In genomic region chrX:134733595-134733994, GRCh38 we compare ENCODE assay signal across 18 cellular contexts.
DNase-seq lines count a peak whose midpoint lies in the region; ATAC-seq, FAIRE-seq and TF ChIP-seq lines count a peak whose summit lies in the region.
"Had no signal": no experiment of that assay in that cellular context is flagged by ENCODE, and none has a peak within 500 bp of the region (broad histone marks: within the 10 kb centered on the region; RNA-seq: fewer than 3 reads in every experiment).

No MANE protein-coding gene starts in this region.

- ATAC-seq in activated naive CD4-positive, alpha-beta T cell treated with anti-CD3 and anti-CD28 coated beads, Interleukin-2, amount 50 U/mL, for 72 hours: no peak

- peak in 1 of 2 donors; percentile 52 for DNase-seq in cardiac muscle cell (ENCODE audit: low read depth in 1 of 2, low spot score in 1 of 2)
- DNase-seq in left ventricle myocardium inferior: no peak
- DNase-seq in astrocyte (ENCODE audit: low read depth): no peak
- no peak for DNase-seq in testis
- DNase-seq in activated naive CD4-positive, alpha-beta T cell treated with anti-CD3 and anti-CD28 coated beads, Interleukin-2, amount 50 U/mL, for 72 hours (ENCODE audit: low spot score in 2 of 2): no peak
- no peak for DNase-seq in cerebellum (ENCODE audit: low spot score)
- DNase-seq in NCI-H187 treated with DMSO at 0.1 percent for 48 hours (lab: John Stamatoyannopoulos, UW): no peak
- DNase-seq: Kasumi-1, MM.1S, NCI-H1105 treated with DMSO at 0.1 percent for 48 hours, NCI-H1694 treated with DMSO at 0.1 percent for 48 hours, NCI-H446, NCI-H774 had no signal

- H3K36me3 Mint-ChIP-seq in astrocyte (ENCODE audit: low read depth, unreplicated experiment) (no peaks in the 10 kb centered on the region), nephron (ENCODE audit: low read depth) (no peaks in the 10 kb centered on the region)
- H3K36me3 Mint-ChIP-seq in activated naive CD4-positive, alpha-beta T cell treated with anti-CD3 and anti-CD28 coated beads, Interleukin-2, amount 50 U/mL, for 72 hours: no peaks in the 10 kb centered on the region
- H3K36me3 Mint-ChIP-seq: CD14-positive monocyte, IgD-negative memory B cell had no signal

- peak; percentile 55 for FAIRE-seq in astrocyte (lab: Jason Lieb, UNC)

- H3K4me1 Mint-ChIP-seq in astrocyte (ENCODE audit: low read depth, unreplicated experiment) (peaks cover 24% of the 10 kb centered on the region), nephron (peaks cover 81% of the 10 kb centered on the region)
- H3K4me1 Mint-ChIP-seq: CD14-positive monocyte, IgD-negative memory B cell had no signal

- no peaks in the 10 kb centered on the region for H3K9me3 Mint-ChIP-seq in astrocyte (ENCODE audit: unreplicated experiment)
- peaks cover 18% of the 10 kb centered on the region for H3K9me3 Mint-ChIP-seq in nephron
- H3K9me3 Mint-ChIP-seq in activated naive CD4-positive, alpha-beta T cell treated with anti-CD3 and anti-CD28 coated beads, Interleukin-2, amount 50 U/mL, for 72 hours: no peaks in the 10 kb centered on the region
- H3K9me3 Mint-ChIP-seq: IgD-negative memory B cell had no signal

- no peak overlapping the region for H2AFZ ChIP-seq in astrocyte (ENCODE audit: low read depth, low read length)

- no peak overlapping the region for H3K4me3 Mint-ChIP-seq in astrocyte (ENCODE audit: unreplicated experiment)
- H3K4me3 Mint-ChIP-seq in nephron: peak overlapping the region in 2 of 3 experiments; percentile 3 to 42
- H3K4me3 Mint-ChIP-seq: CD14-positive monocyte, IgD-negative memory B cell had no signal

- no peaks in the 10 kb centered on the region for H3K36me3 ChIP-seq in cardiac muscle cell
- no peaks in the 10 kb centered on the region for H3K36me3 ChIP-seq in left ventricle myocardium inferior
- no peaks in the 10 kb centered on the region for H3K36me3 ChIP-seq in astrocyte (ENCODE audit: insufficient read depth, low read length)
- no peaks in the 10 kb centered on the region for H3K36me3 ChIP-seq in testis (ENCODE audit: low read depth, missing control alignments)
- H3K36me3 ChIP-seq: HAP-1 had no signal

- H3K79me2 ChIP-seq in astrocyte (ENCODE audit: insufficient read depth, low read length): no peaks in the 10 kb centered on the region

- H3K27ac ChIP-seq in cardiac muscle cell (peak overlapping the region; percentile 74), left ventricle myocardium inferior (replicated peaks) (no peak overlapping the region), astrocyte (ENCODE audit: low read depth, low read length) (no peak overlapping the region), testis (peak overlapping the region; percentile 50 to 55)
- H3K27ac ChIP-seq: SK-N-MC had no signal

- H3K27me3 ChIP-seq in cardiac muscle cell (no peaks in the 10 kb centered on the region), left ventricle myocardium inferior (ENCODE audit: low read depth) (no peaks in the 10 kb centered on the region), astrocyte (ENCODE audit: insufficient read depth, low read length) (no peaks in the 10 kb centered on the region), testis (no peaks in the 10 kb centered on the region)

- no peak for TF ChIP-seq CTCF in cardiac muscle cell (IDR thresholded peaks at IDR 0.05; ENCODE audit: low read depth, low read length)
- TF ChIP-seq CTCF in left ventricle myocardium inferior (IDR thresholded peaks at IDR 0.05; ENCODE audit: borderline replicate concordance): no peak
- TF ChIP-seq CTCF in astrocyte (IDR thresholded peaks at IDR 0.05; ENCODE audit: insufficient read depth, low read depth, low read length): no peak
- TF ChIP-seq CTCF in nephron (IDR thresholded peaks at IDR 0.05; ENCODE audit: unreplicated experiment in 3 of 3): no peak
- no peak for TF ChIP-seq CTCF in testis (IDR thresholded peaks at IDR 0.05)

- no peaks in the 10 kb centered on the region for H4K20me1 ChIP-seq in astrocyte (ENCODE audit: insufficient read depth, low read length)

- 38% methylated on average over 2 of the region's 2 CpGs for WGBS in testis, 2 donors

- H3K9me3 ChIP-seq in cardiac muscle cell (ENCODE audit: low read depth): no peaks in the 10 kb centered on the region
- no peaks in the 10 kb centered on the region for H3K9me3 ChIP-seq in left ventricle myocardium inferior (replicated peaks)
- no peaks in the 10 kb centered on the region for H3K9me3 ChIP-seq in astrocyte (ENCODE audit: insufficient read depth, low read depth, low read length)
- no peaks in the 10 kb centered on the region for H3K9me3 ChIP-seq in testis
- H3K9me3 ChIP-seq: HAP-1 had no signal

- TF ChIP-seq POLR2A in testis (IDR thresholded peaks at IDR 0.05): no peak

- intact Hi-C loops in left ventricle myocardium inferior (cut with micrococcal nuclease): no loop called here
- intact Hi-C loops in testis (cut with DNase I; ENCODE audit: low total_unique reads): no loop called here

- H3K9ac ChIP-seq in astrocyte (ENCODE audit: low read length): no peak overlapping the region

- H3K27ac Mint-ChIP-seq in astrocyte (ENCODE audit: unreplicated experiment): peak overlapping the region; percentile 47
- H3K27ac Mint-ChIP-seq in nephron: peak overlapping the region; percentile 98
- no peak overlapping the region for H3K27ac Mint-ChIP-seq in activated naive CD4-positive, alpha-beta T cell treated with anti-CD3 and anti-CD28 coated beads, Interleukin-2, amount 50 U/mL, for 72 hours
- H3K27ac Mint-ChIP-seq: IgD-negative memory B cell had no signal

- H3K27me3 Mint-ChIP-seq in astrocyte (ENCODE audit: low read depth, unreplicated experiment) (no peaks in the 10 kb centered on the region), nephron (ENCODE audit: low read depth) (no peaks in the 10 kb centered on the region)
- H3K27me3 Mint-ChIP-seq: IgD-negative memory B cell had no signal

- H3K4me1 ChIP-seq in cardiac muscle cell (ENCODE audit: low read depth) (peaks cover 28% of the 10 kb centered on the region), left ventricle myocardium inferior (peaks cover 16% of the 10 kb centered on the region), astrocyte (ENCODE audit: insufficient read depth, low read length) (peaks cover 8% of the 10 kb centered on the region), testis (peaks cover 24% of the 10 kb centered on the region)
- H3K4me1 ChIP-seq: HAP-1 had no signal

- H3K4me2 ChIP-seq in astrocyte (ENCODE audit: low read length): no peak overlapping the region

- H3K4me3 ChIP-seq in cardiac muscle cell (no peak overlapping the region), left ventricle myocardium inferior (no peak overlapping the region), astrocyte (ENCODE audit: insufficient read depth, low read depth, low read length) (no peak overlapping the region), testis (no peak overlapping the region)
- H3K4me3 ChIP-seq: HAP-1, SK-N-MC had no signal

Comparison
In these comparisons a context has a peak if more than half of its experiments do, and no peak if none do; other contexts are left out.
1. H3K27ac ChIP-seq: peak in cardiac muscle cell (single experiment) and testis (2 of 2); none in left ventricle myocardium inferior (single experiment) and astrocyte (single experiment).
2. H3K27ac Mint-ChIP-seq: peak in astrocyte (single experiment) and nephron (3 of 3); none in activated naive CD4-positive, alpha-beta T cell treated with anti-CD3 and anti-CD28 coated beads, Interleukin-2, amount 50 U/mL, for 72 hours (0 of 2).